Comparison of ENCODE assay signal across 10 cellular contexts in genomic region chr13:99303863-99304521, GRCh38. TPM values are rescaled to one million over a fixed set of nuclear protein-coding genes. Genes with fewer than 3 reads are reported as not detected.
DNase-seq lines count a peak whose midpoint lies in the region; ATAC-seq and TF ChIP-seq lines count a peak whose summit lies in the region.
"Had no signal": no experiment of that assay in that cellular context is flagged by ENCODE, and none has a peak within 500 bp of the region (broad histone marks: within the 10 kb centered on the region; RNA-seq: fewer than 3 reads in every experiment).

No MANE protein-coding gene starts in this region.

- peaks cover 0 to 94% (median 48%) of the 10 kb centered on the region in 10 experiments; a peak in 13 of 20 replicates for H3K4me1 ChIP-seq in BLaER1 treated with 17β-estradiol and CSF1 and Interleukin-3, amounts not matched to agents 10 nM and 100 nM
- H3K4me1 ChIP-seq in OCI-LY7 (ENCODE audit: insufficient read depth, low read length, poor library complexity, severe bottlenecking) (peaks cover 20% of the 10 kb centered on the region), muscle layer of colon (ENCODE audit: insufficient read depth, low read length) (peaks cover 33% of the 10 kb centered on the region), BE2C (no peaks in the 10 kb centered on the region)
- H3K4me1 ChIP-seq: BLaER1 had no signal

- H4K20me1 ChIP-seq in BLaER1 treated with 17β-estradiol and CSF1 and Interleukin-3, amounts not matched to agents 10 nM and 100 nM: peaks cover 0 to 52% (median 0%) of the 10 kb centered on the region in 11 experiments; a peak in 7 of 22 replicates
- peaks cover 4% of the 10 kb centered on the region; the same call in 1 of the 2 replicates for H4K20me1 ChIP-seq in OCI-LY7 (ENCODE audit: insufficient read depth, low read length)

- H3K36me3 ChIP-seq in BLaER1 treated with 17β-estradiol and CSF1 and Interleukin-3, amounts not matched to agents 10 nM and 100 nM: peaks cover 38 to 80% (median 57%) of the 10 kb centered on the region in 11 experiments; a peak in 21 of 22 replicates
- H3K36me3 ChIP-seq in OCI-LY7 (ENCODE audit: insufficient read depth, low read length) (no peaks in the 10 kb centered on the region; the same call in 1 of the 2 replicates), muscle layer of colon (ENCODE audit: insufficient read depth, low read length) (no peaks in the 10 kb centered on the region), BE2C (no peaks in the 10 kb centered on the region)

- peak overlapping the region in 6 of 11 experiments; percentile 12 to 26 (median 22); a peak in 4 of 22 replicates for H3K27ac ChIP-seq in BLaER1 treated with 17β-estradiol and CSF1 and Interleukin-3, amounts not matched to agents 10 nM and 100 nM
- H3K27ac ChIP-seq in OCI-LY7 (ENCODE audit: low read depth, low read length, poor library complexity, severe bottlenecking): no peak overlapping the region
- peak overlapping the region; percentile 37 for H3K27ac ChIP-seq in muscle layer of colon (ENCODE audit: low read depth, low read length)
- H3K27ac ChIP-seq: BLaER1 had no signal

- DNase-seq in OCI-LY7 (ENCODE audit: low spot score): no peak
- peak; percentile 48 to 86 for DNase-seq in activated naive CD4-positive, alpha-beta T cell treated with anti-CD3 and anti-CD28 coated beads, Interleukin-2, amount 50 U/mL, for 72 hours (ENCODE audit: low spot score in 2 of 2)
- no peak for DNase-seq in BE2C
- DNase-seq: NCI-H1694 had no signal

- intact Hi-C loops in OCI-LY7 (cut with micrococcal nuclease; ENCODE audit: unreplicated experiment): no loop called here

- H3K27ac Mint-ChIP-seq in activated naive CD4-positive, alpha-beta T cell treated with anti-CD3 and anti-CD28 coated beads, Interleukin-2, amount 50 U/mL, for 72 hours: peak overlapping the region; percentile 91 to 94

- H3K27me3 ChIP-seq in BLaER1 treated with 17β-estradiol and CSF1 and Interleukin-3, amounts not matched to agents 10 nM and 100 nM: no peaks in the 10 kb centered on the region
- H3K27me3 ChIP-seq in muscle layer of colon (ENCODE audit: control insufficient read depth in 1 of 2, insufficient read depth in 2 of 2, low read length in 2 of 2) (no peaks in the 10 kb centered on the region), BE2C (no peaks in the 10 kb centered on the region)
- H3K27me3 ChIP-seq: BLaER1 had no signal

- H3K79me2 ChIP-seq in OCI-LY7 (ENCODE audit: insufficient read depth, low read depth, low read length): no peaks in the 10 kb centered on the region

- H3K4me2 ChIP-seq in BLaER1 treated with 17β-estradiol and CSF1 and Interleukin-3, amounts not matched to agents 10 nM and 100 nM: peak overlapping the region in 5 of 11 experiments; percentile 41 to 87 (median 55); a peak in 10 of 22 replicates
- H3K4me2 ChIP-seq in OCI-LY7 (ENCODE audit: low read length): peak overlapping the region; percentile 63; the same call in 1 of the 2 replicates
- H3K4me2 ChIP-seq: BLaER1 had no signal

- H3K9me3 Mint-ChIP-seq in activated naive CD4-positive, alpha-beta T cell treated with anti-CD3 and anti-CD28 coated beads, Interleukin-2, amount 50 U/mL, for 72 hours: no peaks in the 10 kb centered on the region

- no peak overlapping the region; a peak in 1 of 22 replicates for H3K9ac ChIP-seq in BLaER1 treated with 17β-estradiol and CSF1 and Interleukin-3, amounts not matched to agents 10 nM and 100 nM
- H3K9ac ChIP-seq in muscle layer of colon (ENCODE audit: low read length): no peak overlapping the region
- H3K9ac ChIP-seq: BLaER1 had no signal

- H3K9me3 ChIP-seq in BLaER1 treated with 17β-estradiol and CSF1 and Interleukin-3, amounts not matched to agents 10 nM and 100 nM (replicated peaks in 1 of 11): peaks cover 0 to 14% (median 11%) of the 10 kb centered on the region in 11 experiments; a peak in 15 of 22 replicates
- H3K9me3 ChIP-seq in OCI-LY7 (ENCODE audit: low read length): no peaks in the 10 kb centered on the region
- no peaks in the 10 kb centered on the region for H3K9me3 ChIP-seq in muscle layer of colon (ENCODE audit: low read length)
- no peaks in the 10 kb centered on the region for H3K9me3 ChIP-seq in BE2C

- CTCF ChIA-PET in OCI-LY7 (lab: Charles Lee; ENCODE audit: unreplicated experiment): no interaction called here

- H3K36me3 Mint-ChIP-seq in activated naive CD4-positive, alpha-beta T cell treated with anti-CD3 and anti-CD28 coated beads, Interleukin-2, amount 50 U/mL, for 72 hours: peaks cover 50 to 59% of the 10 kb centered on the region in 2 donors

- peak in 1 of 2 donors; percentile 43 for ATAC-seq in activated naive CD4-positive, alpha-beta T cell treated with anti-CD3 and anti-CD28 coated beads, Interleukin-2, amount 50 U/mL, for 72 hours
- ATAC-seq in GM19397 (IDR thresholded peaks at IDR 0.05; ENCODE audit: unreplicated experiment) (no peak), HG03442 (IDR thresholded peaks at IDR 0.05; ENCODE audit: unreplicated experiment) (no peak), esophagus mucosa (no peak)

- POLR2A ChIA-PET in OCI-LY7 (lab: Charles Lee): interaction anchor here (0.7 kb wide), 1 partner anchor 361 kb away, joined by 3 read pairs; no protein-coding TSS in a partner anchor

- BruUV-seq in OCI-LY7 (replicated peaks; lab: Mats Ljungman, UMichigan): no TSS peak

- no peak overlapping the region for H2AFZ ChIP-seq in OCI-LY7 (ENCODE audit: low read length)

- H3K9me2 ChIP-seq in OCI-LY7 (ENCODE audit: insufficient read depth, low read length): no peaks in the 10 kb centered on the region

- TF ChIP-seq CTCF in OCI-LY7 (conservative IDR thresholded peaks at IDR 0.05; ENCODE audit: low read length) (no peak), BE2C (IDR thresholded peaks at IDR 0.05; ENCODE audit: low read depth, low read length) (no peak)

- no peak overlapping the region for H3K4me3 ChIP-seq in BLaER1 treated with 17β-estradiol and CSF1 and Interleukin-3, amounts not matched to agents 10 nM and 100 nM
- no peak overlapping the region for H3K4me3 ChIP-seq in OCI-LY7 (ENCODE audit: low read depth, low read length, poor library complexity, severe bottlenecking)
- peak overlapping the region in 1 of 2 donors; percentile 1 for H3K4me3 ChIP-seq in muscle layer of colon (ENCODE audit: low read depth in 1 of 2, low read length in 2 of 2)
- H3K4me3 ChIP-seq in BE2C (ENCODE audit: low read depth, low read length): no peak overlapping the region
- H3K4me3 ChIP-seq: BLaER1 had no signal

RNA-seq across cellular contexts. Expression of gene GPR183, which starts 3.2 kb away (rescaled TPM):
- total RNA-seq in OCI-LY7 (2014; rRNA removed; shearing (Covaris generic)): not detected in 2 replicates
- total RNA-seq in OCI-LY7 (2022): not detected in 2 replicates
- total RNA-seq in activated naive CD4-positive, alpha-beta T cell treated with anti-CD3 and anti-CD28 coated beads, Interleukin-2, amount 50 U/mL, for 72 hours: 10 to 100 TPM; 55.0 to 55.4 TPM
- polyA plus RNA-seq in BE2C (2012; ENCODE audit: insufficient read depth, insufficient read length, low read depth): not detected
- 0.76 TPM for total RNA-seq in esophagus mucosa

RNA-seq across cellular contexts. Expression of gene GPR18, which starts 45.8 kb away (rescaled TPM):
- 6.6 and 13.7 TPM in 2 replicates for total RNA-seq in OCI-LY7 (2014; rRNA removed; shearing (Covaris generic))
- total RNA-seq in OCI-LY7 (2022) (10.9 and 15.1 TPM in 2 replicates), esophagus mucosa (not detected)
- 1 to 10 TPM; 2.0 to 8.4 TPM for total RNA-seq in activated naive CD4-positive, alpha-beta T cell treated with anti-CD3 and anti-CD28 coated beads, Interleukin-2, amount 50 U/mL, for 72 hours
- polyA plus RNA-seq in BE2C (2012; ENCODE audit: insufficient read depth, insufficient read length, low read depth): not detected

Comparison
In these comparisons a context has a peak if more than half of its experiments do, and no peak if none do; other contexts are left out.
1. DNase-seq: peak in activated naive CD4-positive, alpha-beta T cell treated with anti-CD3 and anti-CD28 coated beads, Interleukin-2, amount 50 U/mL, for 72 hours (2 of 2); none in OCI-LY7 (single experiment) and BE2C (single experiment).
2. RNA of gene GPR183, which starts 3.2 kb away (total RNA-seq): 55.0 to 55.4 TPM in activated naive CD4-positive, alpha-beta T cell treated with anti-CD3 and anti-CD28 coated beads, Interleukin-2, amount 50 U/mL, for 72 hours; 0.76 TPM in esophagus mucosa (single experiment) and not detected in OCI-LY7; every median in the first group is over 10 times any median in the second.